ENCODE assay signal across 12 cellular contexts in the genomic region with DNA sequence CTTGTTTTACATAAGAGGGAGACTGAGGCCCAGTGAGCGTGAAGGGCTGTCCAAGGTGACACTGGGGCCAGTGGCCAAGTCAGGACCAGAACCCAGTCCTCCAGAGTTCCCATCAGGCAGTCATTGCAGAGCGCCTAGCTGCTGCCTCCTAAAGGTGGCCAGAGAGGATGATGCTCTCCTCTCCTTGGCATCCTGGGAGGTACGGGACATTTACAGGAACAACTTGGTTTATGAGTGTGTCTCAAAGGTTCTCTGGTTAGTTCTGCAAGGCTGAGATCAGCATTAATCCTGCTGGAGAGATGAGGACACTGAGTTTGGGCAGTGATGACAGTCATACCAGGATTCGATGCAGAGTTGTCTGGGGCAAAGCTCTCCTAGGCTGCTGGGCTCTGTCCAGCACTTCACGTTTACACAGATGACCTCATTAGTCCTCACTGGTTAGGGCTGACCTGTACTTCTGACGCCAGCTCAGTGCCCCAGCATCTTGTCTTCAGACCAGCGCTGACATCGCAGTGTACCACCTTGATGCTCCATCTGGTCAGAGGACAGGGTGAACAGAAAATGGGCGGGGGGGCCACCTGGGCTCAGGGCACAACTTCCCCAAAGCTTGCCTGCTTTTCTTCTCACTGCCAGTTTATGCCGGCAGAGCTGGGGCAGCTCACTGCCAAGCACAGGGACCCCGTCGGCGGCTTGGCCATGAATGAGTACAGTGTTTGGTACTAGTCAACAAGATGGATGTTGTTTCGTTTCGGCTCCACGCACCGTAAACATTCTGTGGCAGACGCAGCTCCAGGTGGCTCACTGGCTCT.
DNase-seq lines count a peak whose midpoint lies in the region; ATAC-seq lines count a peak whose summit lies in the region.
"Had no signal": no experiment of that assay in that cellular context is flagged by ENCODE, and none has a peak within 500 bp of the region (broad histone marks: within the 10 kb centered on the region; RNA-seq: fewer than 3 reads in every experiment).

No MANE protein-coding gene starts in this region.

- ATAC-seq in HG02981 (IDR thresholded peaks at IDR 0.05; ENCODE audit: unreplicated experiment), result no peak
- ATAC-seq in stimulated activated naive CD8-positive, alpha-beta T cell treated with anti-CD3 and anti-CD28 coated beads, Interleukin-15, amount 100 ng/mL, for 72 hours, result no peak
- ATAC-seq: CD8-positive, alpha-beta T cell; GM12878; naive thymus-derived CD8-positive, alpha-beta T cell; T-cell had no signal

- DNase-seq in DMS53 treated with DMSO at 0.1 percent for 48 hours (lab: John Stamatoyannopoulos, UW; ENCODE audit: unreplicated experiment) (peak; percentile 33), NCI-H1694 treated with DMSO at 0.1 percent for 48 hours (lab: John Stamatoyannopoulos, UW) (peak; percentile 23), ecto neural progenitor cell (ENCODE audit: low spot score) (peak; percentile 38), nucleus accumbens (lab: John Stamatoyannopoulos, UW) (peak in 40 of 56 donors; percentile 6 to 66 (median 34)), NCI-H1048 (lab: John Stamatoyannopoulos, UW) (no peak)
- no peak for DNase-seq in stimulated activated CD4-positive, alpha-beta T cell treated with anti-CD3 and anti-CD28 coated beads, Interleukin-4, amount 100 ng/mL, for 4 hours
- DNase-seq in stimulated activated naive CD8-positive, alpha-beta T cell treated with anti-CD3 and anti-CD28 coated beads, Interleukin-15, amount 100 ng/mL, for 72 hours, result no peak

- H3K27me3 Mint-ChIP-seq in stimulated activated naive CD8-positive, alpha-beta T cell treated with anti-CD3 and anti-CD28 coated beads, Interleukin-15, amount 100 ng/mL, for 72 hours, result no peaks in the 10 kb centered on the region
- H3K27me3 Mint-ChIP-seq: naive thymus-derived CD8-positive, alpha-beta T cell had no signal

- H3K9me3 Mint-ChIP-seq in stimulated activated naive CD8-positive, alpha-beta T cell treated with anti-CD3 and anti-CD28 coated beads, Interleukin-15, amount 100 ng/mL, for 72 hours, result no peaks in the 10 kb centered on the region
- H3K9me3 Mint-ChIP-seq: CD8-positive, alpha-beta T cell; naive thymus-derived CD8-positive, alpha-beta T cell; T-cell had no signal

- H3K27ac Mint-ChIP-seq in stimulated activated naive CD8-positive, alpha-beta T cell treated with anti-CD3 and anti-CD28 coated beads, Interleukin-15, amount 100 ng/mL, for 72 hours, result no peak overlapping the region
- H3K27ac Mint-ChIP-seq: CD8-positive, alpha-beta T cell; naive thymus-derived CD8-positive, alpha-beta T cell; T-cell had no signal

- no peaks in the 10 kb centered on the region for H3K4me1 Mint-ChIP-seq in stimulated activated naive CD8-positive, alpha-beta T cell treated with anti-CD3 and anti-CD28 coated beads, Interleukin-15, amount 100 ng/mL, for 72 hours
- H3K4me1 Mint-ChIP-seq: naive thymus-derived CD8-positive, alpha-beta T cell; T-cell had no signal

- H3K4me3 Mint-ChIP-seq in stimulated activated naive CD8-positive, alpha-beta T cell treated with anti-CD3 and anti-CD28 coated beads, Interleukin-15, amount 100 ng/mL, for 72 hours, result no peak overlapping the region
- H3K4me3 Mint-ChIP-seq: CD8-positive, alpha-beta T cell; naive thymus-derived CD8-positive, alpha-beta T cell; T-cell had no signal

Comparison
In these comparisons a context has a peak if more than half of its experiments do, and no peak if none do; other contexts are left out.
1. DNase-seq: peak in DMS53 treated with DMSO at 0.1 percent for 48 hours (single experiment), NCI-H1694 treated with DMSO at 0.1 percent for 48 hours (single experiment), ecto neural progenitor cell (single experiment) and nucleus accumbens (40 of 56); none in stimulated activated CD4-positive, alpha-beta T cell treated with anti-CD3 and anti-CD28 coated beads, Interleukin-4, amount 100 ng/mL, for 4 hours (0 of 2), stimulated activated naive CD8-positive, alpha-beta T cell treated with anti-CD3 and anti-CD28 coated beads, Interleukin-15, amount 100 ng/mL, for 72 hours (0 of 2) and NCI-H1048 (single experiment).